Comparison of ENCODE assay signal across 9 cellular contexts in the genomic region with DNA sequence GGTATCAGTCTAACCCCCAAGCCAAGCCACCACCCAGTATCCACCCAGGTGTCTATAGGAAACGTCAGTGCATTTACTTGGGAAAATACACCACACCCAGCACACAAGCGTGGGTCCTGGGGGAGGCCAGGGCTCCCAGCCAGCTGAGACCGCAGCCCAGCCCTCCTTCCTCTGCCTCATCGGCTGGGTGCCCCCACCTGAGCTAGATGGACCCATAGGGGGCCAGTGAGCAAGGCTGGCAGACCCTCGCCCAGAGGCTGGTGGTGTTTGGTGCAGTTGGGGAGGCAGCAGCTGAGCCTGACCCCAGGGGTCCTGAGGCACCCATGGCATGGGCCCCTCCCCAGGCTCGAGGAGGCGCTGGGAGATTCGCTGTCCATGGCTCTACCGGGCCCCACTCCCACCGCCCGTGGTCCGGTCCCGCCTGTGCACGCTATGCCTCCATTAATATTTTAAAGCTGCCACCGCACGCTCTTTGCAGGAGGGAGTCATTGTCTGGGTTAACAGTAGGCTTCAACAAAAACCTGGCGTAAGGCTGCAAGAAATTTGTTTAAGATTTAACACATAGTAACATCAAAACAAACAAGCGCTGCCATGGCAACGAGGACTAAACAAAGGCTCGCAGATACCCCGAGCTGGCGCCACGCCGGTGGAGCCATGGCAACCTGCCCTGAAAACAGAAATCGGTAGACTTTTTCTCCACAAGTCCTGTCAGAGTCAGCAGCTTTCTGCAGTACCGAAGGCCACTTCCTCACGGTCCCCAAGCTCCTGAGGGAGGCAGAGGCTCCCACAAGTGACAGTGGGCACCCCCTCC. TPM values are rescaled to one million over a fixed set of nuclear protein-coding genes. Genes with fewer than 3 reads are reported as not detected.
DNase-seq lines count a peak whose midpoint lies in the region; ATAC-seq and TF ChIP-seq lines count a peak whose summit lies in the region.
"Had no signal": no experiment of that assay in that cellular context is flagged by ENCODE, and none has a peak within 500 bp of the region (broad histone marks: within the 10 kb centered on the region; RNA-seq: fewer than 3 reads in every experiment).

No MANE protein-coding gene starts in this region.

- no peaks in the 10 kb centered on the region for H4K20me1 ChIP-seq in OCI-LY7 (ENCODE audit: insufficient read depth, low read length)

- no peaks in the 10 kb centered on the region for H3K9me3 ChIP-seq in OCI-LY7 (ENCODE audit: low read length)
- H3K9me3 ChIP-seq: tibial nerve had no signal

- H2AFZ ChIP-seq in OCI-LY7 (ENCODE audit: low read length): no peak overlapping the region

- DNase-seq in AG09309 (ENCODE audit: low read depth) (peak; percentile 23), HPDE6-E6E7 (ENCODE audit: extremely low spot score) (peak; percentile 47), OCI-LY7 (ENCODE audit: low spot score) (peak; percentile 27), fibroblast of peridontal ligament (ENCODE audit: extremely low read depth) (peak; percentile 76), substantia nigra (lab: John Stamatoyannopoulos, UW) (peak in 38 of 49 donors; percentile 24 to 82 (median 54))
- peak; percentile 59 for DNase-seq in activated T-helper 9 cell treated with anti-CD3 and anti-CD28 coated beads, Interleukin-2, amount 50 U/mL, for 16 hours (ENCODE audit: low read depth)
- peak; percentile 50 to 88 (median 79) for DNase-seq in naive thymus-derived CD8-positive, alpha-beta T cell

- H3K4me1 Mint-ChIP-seq in naive thymus-derived CD8-positive, alpha-beta T cell: peaks cover 3 to 16% (median 15%) of the 10 kb centered on the region in 4 donors

- H3K36me3 ChIP-seq in OCI-LY7 (ENCODE audit: insufficient read depth, low read length): 0 out of 2 replicates have a peak, but pooled peaks cover under 1% of the 10 kb centered on the region
- H3K36me3 ChIP-seq: tibial nerve had no signal

- no peak overlapping the region for H3K4me2 ChIP-seq in OCI-LY7 (ENCODE audit: low read length)

- H3K27ac Mint-ChIP-seq in naive thymus-derived CD8-positive, alpha-beta T cell: peak overlapping the region; percentile 57 to 97 (median 88)

- H3K36me3 Mint-ChIP-seq in naive thymus-derived CD8-positive, alpha-beta T cell: peaks cover 0 to 2% (median under 1%) of the 10 kb centered on the region in 3 donors

- peaks cover 0 to 24% (median 4%) of the 10 kb centered on the region in 5 donors for H3K27me3 Mint-ChIP-seq in naive thymus-derived CD8-positive, alpha-beta T cell

- H3K9me3 Mint-ChIP-seq in naive thymus-derived CD8-positive, alpha-beta T cell: no peaks in the 10 kb centered on the region

- no peaks in the 10 kb centered on the region for H3K4me1 ChIP-seq in OCI-LY7 (ENCODE audit: insufficient read depth, low read length, poor library complexity, severe bottlenecking)

- CTCF ChIA-PET in OCI-LY7 (lab: Charles Lee; ENCODE audit: unreplicated experiment): no interaction called here

- intact Hi-C loops in OCI-LY7 (cut with micrococcal nuclease; ENCODE audit: unreplicated experiment): loop anchor here (5.0 kb wide), 1 partner anchor 230 kb away; no protein-coding TSS in a partner anchor

- POLR2A ChIA-PET in OCI-LY7 (lab: Charles Lee): no interaction called here
- POLR2A ChIA-PET in naive thymus-derived CD8-positive, alpha-beta T cell (lab: Charles Lee): no interaction called here

- no peaks in the 10 kb centered on the region for H3K9me2 ChIP-seq in OCI-LY7 (ENCODE audit: insufficient read depth, low read length)

- BruUV-seq in OCI-LY7 (replicated peaks; lab: Mats Ljungman, UMichigan): no TSS peak

- H3K4me3 ChIP-seq in AG09309 (ENCODE audit: control insufficient read depth, low read depth, low read length) (no peak overlapping the region), OCI-LY7 (ENCODE audit: low read depth, low read length, poor library complexity, severe bottlenecking) (no peak overlapping the region)

- TF ChIP-seq CTCF in AG09309 (IDR thresholded peaks at IDR 0.05; ENCODE audit: control insufficient read depth, insufficient read depth, low read depth, low read length, missing control alignments) (no peak), OCI-LY7 (conservative IDR thresholded peaks at IDR 0.05; ENCODE audit: low read length) (no peak)

- no peaks in the 10 kb centered on the region for H3K79me2 ChIP-seq in OCI-LY7 (ENCODE audit: insufficient read depth, low read depth, low read length)

- peak overlapping the region; percentile 42 to 84 (median 66) for H3K4me3 Mint-ChIP-seq in naive thymus-derived CD8-positive, alpha-beta T cell

- H3K27ac ChIP-seq in OCI-LY7 (ENCODE audit: low read depth, low read length, poor library complexity, severe bottlenecking): no peak overlapping the region
- peak overlapping the region; percentile 100 for H3K27ac ChIP-seq in substantia nigra (ENCODE audit: low read depth, low read length, poor library complexity, severe bottlenecking)
- H3K27ac ChIP-seq: tibial nerve had no signal

- ATAC-seq in naive thymus-derived CD8-positive, alpha-beta T cell: peak; percentile 60 to 76
- ATAC-seq in HG03097 (IDR thresholded peaks at IDR 0.05; ENCODE audit: low FRiP score, unreplicated experiment): no peak

RNA-seq across cellular contexts. Expression of a gene that starts 20.6 kb away (rescaled TPM):
- not detected in 2 replicates for total RNA-seq in OCI-LY7 (2014; rRNA removed; shearing (Covaris generic))
- total RNA-seq in OCI-LY7 (2022): not detected in 2 replicates
- under 1 TPM; 0.16 to 0.25 TPM for total RNA-seq in naive thymus-derived CD8-positive, alpha-beta T cell
- under 1 TPM in 1 of 3 donors, not detected in 2; 0.49 TPM for polyA plus RNA-seq in naive thymus-derived CD8-positive, alpha-beta T cell

Comparison
In these comparisons a context has a peak if more than half of its experiments do, and no peak if none do; other contexts are left out.
1. DNase-seq: peak in every context shown above with its lines; median percentile 79 in naive thymus-derived CD8-positive, alpha-beta T cell; 76 in fibroblast of peridontal ligament; 59 in activated T-helper 9 cell treated with anti-CD3 and anti-CD28 coated beads, Interleukin-2, amount 50 U/mL, for 16 hours; 54 in substantia nigra; 47 in HPDE6-E6E7; 27 in OCI-LY7; 23 in AG09309.